ENCODE assay signal across 1 cellular context in the genomic region with DNA sequence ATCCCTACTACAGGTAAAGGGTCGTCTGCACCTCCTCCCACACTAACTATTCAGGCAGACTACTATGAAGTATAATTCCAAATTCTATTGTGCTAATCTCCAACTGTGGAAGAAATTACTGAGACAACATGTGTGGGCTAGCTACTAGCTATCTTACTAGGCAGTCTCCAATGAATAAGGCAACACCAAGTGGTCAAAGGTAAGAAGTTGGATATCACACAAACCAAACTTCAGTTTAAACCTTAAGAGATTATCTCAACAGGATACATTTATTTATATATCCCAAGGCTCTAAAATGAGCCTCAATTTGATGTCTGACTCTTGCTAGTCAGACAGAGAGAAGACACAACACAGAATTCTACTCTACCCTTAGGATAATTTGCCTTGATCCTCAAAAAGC.
TF ChIP-seq lines count a peak whose summit lies in the region.

No MANE protein-coding gene starts in this region.

TF ChIP-seq in A549, 52 proteins besides CTCF, POLR2A, EP300 and RAD21:
- TF ChIP-seq REST (IDR thresholded peaks at IDR 0.05) (no peak), RCOR1 (IDR thresholded peaks at IDR 0.05; ENCODE audit: low read depth, low read length) (no peak), EHF (CRISPR knock-in tag; IDR thresholded peaks at IDR 0.05) (no peak), MAZ (IDR thresholded peaks at IDR 0.05; ENCODE audit: borderline replicate concordance, low read depth, low read length) (no peak), SREBF2 (IDR thresholded peaks at IDR 0.05) (no peak), JUNB (IDR thresholded peaks at IDR 0.05) (no peak), FOSB (CRISPR knock-in tag; IDR thresholded peaks at IDR 0.05) (no peak), HOXB5 (CRISPR knock-in tag; IDR thresholded peaks at IDR 0.05) (no peak), NR3C1 (IDR thresholded peaks at IDR 0.05) (no peak), SMC3 (IDR thresholded peaks at IDR 0.05) (no peak), FOXS1 (CRISPR knock-in tag; IDR thresholded peaks at IDR 0.05) (no peak), PHF8 (IDR thresholded peaks at IDR 0.05; ENCODE audit: borderline replicate concordance, low read depth) (no peak), MAFK (IDR thresholded peaks at IDR 0.05; ENCODE audit: partially characterized antibody) (no peak), NFE2L2 (conservative IDR thresholded peaks at IDR 0.05; ENCODE audit: low read length) (no peak), HDAC2 (IDR thresholded peaks at IDR 0.05) (no peak), HOXA7 (CRISPR knock-in tag; IDR thresholded peaks at IDR 0.05) (no peak)
- TF ChIP-seq, protein P1, sequence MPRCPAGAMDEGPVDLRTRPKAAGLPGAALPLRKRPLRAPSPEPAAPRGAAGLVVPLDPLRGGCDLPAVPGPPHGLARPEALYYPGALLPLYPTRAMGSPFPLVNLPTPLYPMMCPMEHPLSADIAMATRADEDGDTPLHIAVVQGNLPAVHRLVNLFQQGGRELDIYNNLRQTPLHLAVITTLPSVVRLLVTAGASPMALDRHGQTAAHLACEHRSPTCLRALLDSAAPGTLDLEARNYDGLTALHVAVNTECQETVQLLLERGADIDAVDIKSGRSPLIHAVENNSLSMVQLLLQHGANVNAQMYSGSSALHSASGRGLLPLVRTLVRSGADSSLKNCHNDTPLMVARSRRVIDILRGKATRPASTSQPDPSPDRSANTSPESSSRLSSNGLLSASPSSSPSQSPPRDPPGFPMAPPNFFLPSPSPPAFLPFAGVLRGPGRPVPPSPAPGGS (IDR thresholded peaks at IDR 0.05) = no peak
- TF ChIP-seq, protein P2, sequence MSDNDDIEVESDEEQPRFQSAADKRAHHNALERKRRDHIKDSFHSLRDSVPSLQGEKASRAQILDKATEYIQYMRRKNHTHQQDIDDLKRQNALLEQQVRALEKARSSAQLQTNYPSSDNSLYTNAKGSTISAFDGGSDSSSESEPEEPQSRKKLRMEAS (IDR thresholded peaks at IDR 0.05) = no peak
